18 cellular contexts compared by ENCODE assay signal in genomic region chr9:98518556-98518955, GRCh38.
DNase-seq lines count a peak whose midpoint lies in the region; ATAC-seq and TF ChIP-seq lines count a peak whose summit lies in the region.
"Had no signal": no experiment of that assay in that cellular context is flagged by ENCODE, and none has a peak within 500 bp of the region (broad histone marks: within the 10 kb centered on the region; RNA-seq: fewer than 3 reads in every experiment).

No MANE protein-coding gene starts in this region.

- BruUV-seq in Calu3 (replicated peaks; lab: Mats Ljungman, UMichigan) = no TSS peak

- H3K27ac Mint-ChIP-seq in nephron progenitor cell (no peak overlapping the region), Calu3 (ENCODE audit: unreplicated experiment) (no peak overlapping the region)
- H3K27ac Mint-ChIP-seq: HFFc6 had no signal

- no peak overlapping the region for H3K4me3 ChIP-seq in dorsolateral prefrontal cortex
- H3K4me3 ChIP-seq: HAP-1, MG63 had no signal

- DNase-seq in activated CD8-positive, alpha-beta memory T cell treated with anti-CD3 and anti-CD28 coated beads for 24 hours = peak; percentile 40
- DNase-seq in activated CD8-positive, alpha-beta memory T cell treated with anti-CD3 and anti-CD28 coated beads, Interleukin-2, amount 50 U/mL, for 4 hours = no peak
- DNase-seq in dorsolateral prefrontal cortex (no peak), nephron progenitor cell (peak; percentile 23), HUDEP-2 (lab: John Stamatoyannopoulos, UW; ENCODE audit: unreplicated experiment in 76 of 76) (no peak), left cardiac atrium (no peak), Calu3 (no peak)
- DNase-seq: DMS153, DND-41, HFFc6, KG1, MG63, NCI-H1105 treated with DMSO at 0.1 percent for 48 hours, NCI-H146, NCI-H1930, NCI-H2107, NCI-H774 had no signal

- H3K36me3 Mint-ChIP-seq in nephron progenitor cell (ENCODE audit: low read depth) (no peaks in the 10 kb centered on the region), Calu3 (ENCODE audit: insufficient read depth, unreplicated experiment) (no peaks in the 10 kb centered on the region)

- no peak for ATAC-seq in left cardiac atrium

- TF ChIP-seq CTCF in dorsolateral prefrontal cortex (IDR thresholded peaks at IDR 0.05 in 54 of 56, conservative IDR thresholded peaks at IDR 0.05 in 2 of 56; ENCODE audit: low read depth in 1 of 56, partially characterized antibody in 56 of 56) (no peak), nephron progenitor cell (IDR thresholded peaks at IDR 0.05) (no peak), Calu3 (IDR thresholded peaks at IDR 0.05; ENCODE audit: unreplicated experiment) (no peak)

- peak overlapping the region in 38 of 59 donors; percentile 1 to 83 (median 52) for H3K27ac ChIP-seq in dorsolateral prefrontal cortex

- H3K27me3 Mint-ChIP-seq in nephron progenitor cell (ENCODE audit: low read depth, poor library complexity) (peaks cover 3% of the 10 kb centered on the region), Calu3 (ENCODE audit: unreplicated experiment) (peaks cover 72% of the 10 kb centered on the region)

- CTCF ChIA-PET in Calu3 (lab: Charles Lee) = no interaction called here

- peaks cover 12% of the 10 kb centered on the region for H3K4me1 Mint-ChIP-seq in nephron progenitor cell
- H3K4me1 Mint-ChIP-seq in Calu3 (ENCODE audit: low read depth, unreplicated experiment) = no peaks in the 10 kb centered on the region

- no peaks in the 10 kb centered on the region for H3K9me3 Mint-ChIP-seq in nephron progenitor cell
- no peaks in the 10 kb centered on the region for H3K9me3 Mint-ChIP-seq in Calu3 (ENCODE audit: low read depth, unreplicated experiment)
- H3K9me3 Mint-ChIP-seq: HFFc6 had no signal

- H3K4me3 Mint-ChIP-seq in nephron progenitor cell (no peak overlapping the region), Calu3 (ENCODE audit: low read depth, unreplicated experiment) (no peak overlapping the region)
- H3K4me3 Mint-ChIP-seq: HFFc6 had no signal

- H3K27me3 ChIP-seq in dorsolateral prefrontal cortex = no peaks in the 10 kb centered on the region
- H3K27me3 ChIP-seq: MG63 had no signal

- intact Hi-C loops in dorsolateral prefrontal cortex (cut with DNase I) (no loop called here), left cardiac atrium (cut with DNase I) (no loop called here), Calu3 (cut with micrococcal nuclease; ENCODE audit: unreplicated experiment) (no loop called here)

Comparison
In these comparisons a context has a peak if more than half of its experiments do, and no peak if none do; other contexts are left out.
1. DNase-seq: peak in activated CD8-positive, alpha-beta memory T cell treated with anti-CD3 and anti-CD28 coated beads for 24 hours (single experiment) and nephron progenitor cell (single experiment); none in activated CD8-positive, alpha-beta memory T cell treated with anti-CD3 and anti-CD28 coated beads, Interleukin-2, amount 50 U/mL, for 4 hours (single experiment), dorsolateral prefrontal cortex (0 of 10), HUDEP-2 (0 of 76), left cardiac atrium (single experiment) and Calu3 (single experiment).